ENCODE assay signal across 17 cellular contexts in the genomic region with DNA sequence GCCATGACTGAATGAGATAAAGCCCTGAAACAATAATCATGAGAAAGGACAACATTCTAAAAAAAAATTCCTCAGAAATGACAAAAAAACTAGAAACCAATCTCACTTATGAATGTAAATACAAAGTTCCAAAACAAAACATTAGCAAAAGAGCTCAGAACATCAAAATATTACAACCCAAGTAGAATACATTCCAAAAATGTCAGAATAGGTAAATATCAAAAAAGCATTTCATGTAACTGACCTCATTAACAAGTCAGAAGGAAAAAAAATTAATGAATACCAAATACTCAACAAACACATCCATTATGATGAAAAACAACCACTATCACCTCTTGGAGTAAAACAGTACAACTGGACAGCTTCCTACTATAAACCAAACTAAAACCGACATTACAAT.
DNase-seq lines count a peak whose midpoint lies in the region; ATAC-seq, FAIRE-seq and TF ChIP-seq lines count a peak whose summit lies in the region.
"Had no signal": no experiment of that assay in that cellular context is flagged by ENCODE, and none has a peak within 500 bp of the region (broad histone marks: within the 10 kb centered on the region; RNA-seq: fewer than 3 reads in every experiment).

No MANE protein-coding gene starts in this region.

- H3K9me3 Mint-ChIP-seq in central memory CD8-positive, alpha-beta T cell: no peaks in the 10 kb centered on the region
- H3K9me3 Mint-ChIP-seq: CD8-positive, alpha-beta T cell had no signal

- no peak overlapping the region for H3K4me3 ChIP-seq in BLaER1 treated with 17β-estradiol and CSF1 and Interleukin-3, amounts not matched to agents 10 nM and 100 nM
- H3K4me3 ChIP-seq in endothelial cell of umbilical vein (replicated peaks in 1 of 3; ENCODE audit: insufficient read depth in 1 of 3, low read depth in 1 of 3, low read length in 3 of 3) (no peak overlapping the region), esophagus muscularis mucosa (no peak overlapping the region)

- peaks cover 0 to 15% (median 0%) of the 10 kb centered on the region in 11 experiments; a peak in 4 of 22 replicates for H3K36me3 ChIP-seq in BLaER1 treated with 17β-estradiol and CSF1 and Interleukin-3, amounts not matched to agents 10 nM and 100 nM
- H3K36me3 ChIP-seq in endothelial cell of umbilical vein (ENCODE audit: control insufficient read depth in 2 of 2, extremely low read depth in 1 of 2, insufficient read depth in 2 of 2, low read length in 2 of 2) (no peaks in the 10 kb centered on the region), esophagus muscularis mucosa (no peaks in the 10 kb centered on the region)

- H3K27me3 Mint-ChIP-seq in central memory CD8-positive, alpha-beta T cell: no peaks in the 10 kb centered on the region

- peaks cover 88% of the 10 kb centered on the region for H3K79me2 ChIP-seq in endothelial cell of umbilical vein (ENCODE audit: control insufficient read depth, insufficient read depth, low read length)

- H4K20me1 ChIP-seq in BLaER1 treated with 17β-estradiol and CSF1 and Interleukin-3, amounts not matched to agents 10 nM and 100 nM: peaks cover 0 to 52% (median 33%) of the 10 kb centered on the region in 11 experiments; a peak in 13 of 22 replicates
- peaks cover 18% of the 10 kb centered on the region for H4K20me1 ChIP-seq in endothelial cell of umbilical vein (replicated peaks; ENCODE audit: control insufficient read depth, extremely low read depth, insufficient read depth, low read length)

- CTCF ChIA-PET in endothelial cell of umbilical vein (lab: Charles Lee): interaction anchor here (0.9 to 1.8 kb wide), 4 partner anchors 11 to 305 kb away, joined by 3 to 19 read pairs (median 4); no protein-coding TSS in a partner anchor

- no peak for ATAC-seq in central memory CD8-positive, alpha-beta T cell (replicated peaks; ENCODE audit: extremely low read depth, poor library complexity, severe bottlenecking)
- no peak for ATAC-seq in GM18868 (IDR thresholded peaks at IDR 0.05; ENCODE audit: unreplicated experiment)
- ATAC-seq: CD8-positive, alpha-beta T cell had no signal

- H3K27ac Mint-ChIP-seq in central memory CD8-positive, alpha-beta T cell (ENCODE audit: low read depth): peak overlapping the region; percentile 36
- H3K27ac Mint-ChIP-seq: CD8-positive, alpha-beta T cell had no signal

- peaks cover 0 to 9% (median 0%) of the 10 kb centered on the region in 11 experiments; a peak in 3 of 22 replicates for H3K9me3 ChIP-seq in BLaER1 treated with 17β-estradiol and CSF1 and Interleukin-3, amounts not matched to agents 10 nM and 100 nM (replicated peaks in 1 of 11)
- H3K9me3 ChIP-seq in endothelial cell of umbilical vein (replicated peaks; ENCODE audit: control insufficient read depth, insufficient read depth, low read length) (no peaks in the 10 kb centered on the region), esophagus muscularis mucosa (no peaks in the 10 kb centered on the region)

- H3K9me1 ChIP-seq in endothelial cell of umbilical vein (replicated peaks; ENCODE audit: control insufficient read depth, extremely low read depth, insufficient read depth, low read length): no peaks in the 10 kb centered on the region

- no peak overlapping the region for H3K9ac ChIP-seq in BLaER1 treated with 17β-estradiol and CSF1 and Interleukin-3, amounts not matched to agents 10 nM and 100 nM
- H3K9ac ChIP-seq in endothelial cell of umbilical vein (replicated peaks; ENCODE audit: extremely low read depth, insufficient read depth, low read length): no peak overlapping the region

- no peak for FAIRE-seq in endothelial cell of umbilical vein (lab: Jason Lieb, UNC)
- FAIRE-seq: D721Med had no signal

- BruUV-seq in endothelial cell of umbilical vein (replicated peaks; lab: Mats Ljungman, UMichigan): no TSS peak

- intact Hi-C loops in endothelial cell of umbilical vein (cut with micrococcal nuclease) (no loop called here), esophagus muscularis mucosa (cut with DNase I) (no loop called here)

- TF ChIP-seq POLR2A in endothelial cell of umbilical vein (IDR thresholded peaks at IDR 0.05; ENCODE audit: low read depth, low read length) (no peak), esophagus muscularis mucosa (IDR thresholded peaks at IDR 0.05; ENCODE audit: low read depth) (no peak)

- TF ChIP-seq CTCF in endothelial cell of umbilical vein (IDR thresholded peaks at IDR 0.05; ENCODE audit: extremely low read depth in 1 of 2, insufficient read depth in 1 of 2, low read depth in 1 of 2, low read length in 2 of 2): no peak
- no peak for TF ChIP-seq CTCF in esophagus muscularis mucosa (IDR thresholded peaks at IDR 0.05)

- dilution Hi-C loops in endothelial cell of umbilical vein (cut with MboI; ENCODE audit: extremely low pct_ligation_motif_present, low sequenced_read_pairs): no loop called here

- peak overlapping the region; percentile 2 to 67 (median 49); a peak in 18 of 22 replicates for H3K4me2 ChIP-seq in BLaER1 treated with 17β-estradiol and CSF1 and Interleukin-3, amounts not matched to agents 10 nM and 100 nM
- peak overlapping the region; percentile 14 for H3K4me2 ChIP-seq in endothelial cell of umbilical vein (ENCODE audit: insufficient read depth, low read length)

- H3K4me3 Mint-ChIP-seq in central memory CD8-positive, alpha-beta T cell: no peak overlapping the region
- H3K4me3 Mint-ChIP-seq: CD8-positive, alpha-beta T cell had no signal

- in situ Hi-C loops in G401 (cut with HindIII; ENCODE audit: low sequenced_read_pairs): no loop called here

- peaks cover 3% of the 10 kb centered on the region for H3K36me3 Mint-ChIP-seq in central memory CD8-positive, alpha-beta T cell (ENCODE audit: insufficient read depth)
- H3K36me3 Mint-ChIP-seq: CD8-positive, alpha-beta T cell had no signal

- peaks cover 60% of the 10 kb centered on the region for H3K4me1 Mint-ChIP-seq in central memory CD8-positive, alpha-beta T cell

- no peaks in the 10 kb centered on the region for H3K27me3 ChIP-seq in BLaER1 treated with 17β-estradiol and CSF1 and Interleukin-3, amounts not matched to agents 10 nM and 100 nM
- H3K27me3 ChIP-seq in endothelial cell of umbilical vein (ENCODE audit: control insufficient read depth in 2 of 2, insufficient read depth in 2 of 2, low read length in 2 of 2) (no peaks in the 10 kb centered on the region), esophagus muscularis mucosa (no peaks in the 10 kb centered on the region)

- WGBS in esophagus muscularis mucosa: 85% methylated on average over 1 of the region's 1 CpG

- no peak overlapping the region for H3K27ac ChIP-seq in BLaER1 treated with 17β-estradiol and CSF1 and Interleukin-3, amounts not matched to agents 10 nM and 100 nM
- H3K27ac ChIP-seq in endothelial cell of umbilical vein (ENCODE audit: insufficient read depth, low read depth, low read length) (no peak overlapping the region), esophagus muscularis mucosa (replicated peaks in 1 of 4) (no peak overlapping the region)

- TF ChIP-seq EP300 in esophagus muscularis mucosa (IDR thresholded peaks at IDR 0.05): no peak

- no peak overlapping the region for H2AFZ ChIP-seq in endothelial cell of umbilical vein (ENCODE audit: low read depth, low read length)

- H3K4me1 ChIP-seq in BLaER1 treated with 17β-estradiol and CSF1 and Interleukin-3, amounts not matched to agents 10 nM and 100 nM: peaks cover 23 to 56% (median 40%) of the 10 kb centered on the region in 10 experiments
- H3K4me1 ChIP-seq in endothelial cell of umbilical vein (ENCODE audit: control insufficient read depth, extremely low read depth, insufficient read depth, low read length) (peaks cover 11% of the 10 kb centered on the region), esophagus muscularis mucosa (peaks cover 21 to 38% (median 29%) of the 10 kb centered on the region in 4 donors)

- DNase-seq in G401 (ENCODE audit: low spot score): peak; percentile 86
- DNase-seq in central memory CD8-positive, alpha-beta T cell (ENCODE audit: low spot score in 2 of 2): no peak
- DNase-seq in endothelial cell of umbilical vein (ENCODE audit: low read depth, low spot score): peak; percentile 23
- no peak for DNase-seq in effector CD4-positive, alpha-beta T cell
- no peak for DNase-seq in esophagus muscularis mucosa (ENCODE audit: extremely low spot score)
- DNase-seq: ACHN; CD8-positive, alpha-beta T cell; COR-L47; DMS153; DMS79 treated with DMSO at 0.1 percent for 48 hours; EL; GF-D8; HCEC 1CT; IMR-90 had no signal

- POLR2A ChIA-PET in endothelial cell of umbilical vein (lab: Charles Lee): no interaction called here

TF ChIP-seq in endothelial cell of umbilical vein, 7 proteins besides CTCF, POLR2A, EP300 and RAD21:
- TF ChIP-seq POLR2AphosphoS5 (IDR thresholded peaks at IDR 0.05; ENCODE audit: insufficient read depth, low read depth, low read length) (no peak), GATA2 (IDR thresholded peaks at IDR 0.05; ENCODE audit: insufficient read depth, insufficient read length, low read depth, low read length) (no peak), JUN (IDR thresholded peaks at IDR 0.05; ENCODE audit: borderline replicate concordance, insufficient read depth, insufficient read length, low read depth) (no peak), MYC (IDR thresholded peaks at IDR 0.05; ENCODE audit: low read depth, low read length) (no peak), EZH2 (IDR thresholded peaks at IDR 0.05; ENCODE audit: borderline replicate concordance, low read depth, low read length, severe bottlenecking) (no peak), FOS (IDR thresholded peaks at IDR 0.05; ENCODE audit: borderline replicate concordance, insufficient read depth, low read length) (no peak)
- TF ChIP-seq, protein P1, sequence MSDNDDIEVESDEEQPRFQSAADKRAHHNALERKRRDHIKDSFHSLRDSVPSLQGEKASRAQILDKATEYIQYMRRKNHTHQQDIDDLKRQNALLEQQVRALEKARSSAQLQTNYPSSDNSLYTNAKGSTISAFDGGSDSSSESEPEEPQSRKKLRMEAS (IDR thresholded peaks at IDR 0.05; ENCODE audit: insufficient read depth, insufficient read length): no peak
TF ChIP-seq in endothelial cell of umbilical vein: peak in this region for 0.

Comparison
In these comparisons a context has a peak if more than half of its experiments do, and no peak if none do; other contexts are left out.
1. DNase-seq: peak in G401 (single experiment) and endothelial cell of umbilical vein (single experiment); none in central memory CD8-positive, alpha-beta T cell (0 of 2), effector CD4-positive, alpha-beta T cell (single experiment) and esophagus muscularis mucosa (single experiment).